17 cellular contexts compared by ENCODE assay signal in the genomic region with DNA sequence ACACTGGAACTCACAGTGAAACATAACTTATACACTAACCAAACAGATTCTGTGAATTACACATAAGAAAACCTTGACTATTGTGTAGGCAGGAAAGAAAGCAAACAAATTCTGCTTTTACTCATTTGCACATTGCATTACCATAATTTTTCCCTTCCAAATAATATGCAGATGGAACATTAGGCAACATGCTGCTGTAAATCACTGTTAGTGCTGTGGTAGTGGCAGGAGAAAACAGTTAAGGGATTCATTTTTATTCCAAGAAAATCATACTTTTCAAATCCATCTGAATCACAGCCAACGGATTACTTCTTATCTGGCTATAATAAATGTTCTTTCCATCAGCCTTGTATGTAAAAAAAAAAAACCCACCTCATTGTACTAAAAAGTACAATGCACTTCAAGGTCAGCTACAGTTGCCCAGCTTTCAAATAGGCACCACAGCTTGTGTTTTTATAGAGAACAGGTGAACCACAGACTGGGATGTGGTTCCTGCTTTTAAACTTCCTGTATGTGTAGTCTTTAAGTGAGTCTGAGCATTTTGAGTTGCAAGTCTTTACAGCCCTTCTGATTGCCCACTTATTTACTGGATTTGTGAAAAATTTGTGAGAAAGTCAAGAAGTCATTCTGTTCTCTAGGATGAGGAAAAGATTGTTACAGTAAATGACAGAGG.
A peak's percentile ranks its signal among the peaks of the same experiment; 100 is the strongest.
DNase-seq lines count a peak whose midpoint lies in the region; ATAC-seq and TF ChIP-seq lines count a peak whose summit lies in the region.
"Had no signal": no experiment of that assay in that cellular context is flagged by ENCODE, and none has a peak within 500 bp of the region (broad histone marks: within the 10 kb centered on the region; RNA-seq: fewer than 3 reads in every experiment).

No MANE protein-coding gene starts in this region.

- ATAC-seq in sciatic nerve = peak; percentile 63
- ATAC-seq in upper lobe of left lung (ENCODE audit: low FRiP score in 2 of 2) = no peak

- no peaks in the 10 kb centered on the region for H3K27me3 ChIP-seq in upper lobe of left lung
- H3K27me3 ChIP-seq: SJSA1 had no signal

- H3K4me3 ChIP-seq in fibroblast of the aortic adventitia (ENCODE audit: low read depth, low read length) = no peak overlapping the region
- H3K4me3 ChIP-seq in upper lobe of left lung = no peak overlapping the region
- H3K4me3 ChIP-seq: SJSA1 had no signal

- TF ChIP-seq EP300 in upper lobe of left lung (IDR thresholded peaks at IDR 0.05) = no peak

- intact Hi-C loops in sciatic nerve (cut with DNase I) = no loop called here

- H3K27ac ChIP-seq in upper lobe of left lung = no peak overlapping the region
- H3K27ac ChIP-seq: 22Rv1, RWPE1, SJSA1 had no signal

- DNase-seq in DMS53 treated with DMSO at 0.1 percent for 48 hours (lab: John Stamatoyannopoulos, UW; ENCODE audit: unreplicated experiment) = peak; percentile 12
- no peak for DNase-seq in DMS53 (lab: John Stamatoyannopoulos, UW)
- DNase-seq in NCI-H69 (lab: John Stamatoyannopoulos, UW) = peak; percentile 62
- DNase-seq in fibroblast of the aortic adventitia (ENCODE audit: low read depth) = peak; percentile 64
- no peak for DNase-seq in sciatic nerve (ENCODE audit: low spot score)
- no peak for DNase-seq in nucleus accumbens (lab: John Stamatoyannopoulos, UW)
- no peak for DNase-seq in upper lobe of left lung
- no peak for DNase-seq in NCI-H1092 (lab: John Stamatoyannopoulos, UW)
- DNase-seq: C1 segment of cervical spinal cord, DMS 273 treated with DMSO at 0.1 percent for 48 hours, EL, IMR-90, NCI-H1048, NCI-H446 had no signal

- 60 to 63% methylated on average over 1 of the region's 1 CpG for WGBS in upper lobe of left lung, 2 donors

- no peak for TF ChIP-seq POLR2A in upper lobe of left lung (IDR thresholded peaks at IDR 0.05)

- no peaks in the 10 kb centered on the region for H3K36me3 ChIP-seq in upper lobe of left lung
- H3K36me3 ChIP-seq: SJSA1 had no signal

- no peaks in the 10 kb centered on the region for H3K4me1 ChIP-seq in upper lobe of left lung
- H3K4me1 ChIP-seq: SJSA1 had no signal

- H3K9me3 ChIP-seq in upper lobe of left lung = no peaks in the 10 kb centered on the region
- H3K9me3 ChIP-seq: SJSA1 had no signal

- TF ChIP-seq CTCF in fibroblast of the aortic adventitia (IDR thresholded peaks at IDR 0.05; ENCODE audit: insufficient read depth, low read length) (no peak), upper lobe of left lung (IDR thresholded peaks at IDR 0.05) (no peak)

Comparison
In these comparisons a context has a peak if more than half of its experiments do, and no peak if none do; other contexts are left out.
1. DNase-seq: peak in DMS53 treated with DMSO at 0.1 percent for 48 hours (single experiment), NCI-H69 (single experiment) and fibroblast of the aortic adventitia (single experiment); none in DMS53 (single experiment), sciatic nerve (single experiment), nucleus accumbens (0 of 56), upper lobe of left lung (0 of 2) and NCI-H1092 (single experiment).